In the genomic region with DNA sequence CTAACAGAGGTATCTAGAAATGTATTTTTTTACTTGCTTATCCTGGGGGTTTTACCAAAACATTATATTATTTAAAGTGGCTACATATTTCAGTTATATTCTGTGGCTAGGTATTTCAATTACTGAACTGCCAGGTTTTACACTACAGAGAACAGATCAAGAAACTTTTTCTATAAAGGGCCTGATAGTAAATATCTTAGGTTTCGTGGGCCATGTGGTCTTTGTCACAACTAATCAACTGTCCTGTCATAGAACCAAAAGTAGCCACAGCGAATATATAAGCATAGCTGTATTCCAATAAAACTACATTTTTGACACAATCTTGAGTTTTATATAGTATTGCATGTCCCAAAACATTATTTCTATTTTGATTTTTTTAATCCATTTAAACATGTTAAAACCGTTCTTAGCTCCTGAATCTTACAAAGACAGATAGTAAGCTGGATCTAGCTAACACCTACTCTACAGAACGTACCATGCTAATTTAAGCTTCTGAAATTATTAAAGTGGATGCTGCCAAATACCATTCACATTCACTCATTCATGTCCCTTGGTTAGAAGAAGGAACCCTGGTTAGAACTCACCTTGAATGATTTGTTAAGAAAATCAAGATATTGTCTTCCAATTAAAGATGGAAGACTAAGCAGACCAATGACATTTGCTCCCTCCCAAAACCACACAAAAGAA, we compare ENCODE assay signal across 23 cellular contexts.
"Had no signal": no experiment of that assay in that cellular context is flagged by ENCODE, and none has a peak within 500 bp of the region (broad histone marks: within the 10 kb centered on the region; RNA-seq: fewer than 3 reads in every experiment).

No MANE protein-coding gene starts in this region.

- H3K4me3 ChIP-seq: colonic mucosa, esophagus squamous epithelium, gastrocnemius medialis, hepatocyte, left lung, lower lobe of right lung, mucosa of descending colon had no signal

- H3K9me3 ChIP-seq: colonic mucosa, gastrocnemius medialis, lower lobe of right lung, mucosa of descending colon had no signal

- H3K27me3 ChIP-seq: colonic mucosa, gastrocnemius medialis, hepatocyte, left lung had no signal

- H3K4me1 Mint-ChIP-seq: endodermal cell had no signal

- H3K36me3 Mint-ChIP-seq: mesothelial cell of epicardium had no signal

- H3K27me3 Mint-ChIP-seq: effector memory CD8-positive, alpha-beta T cell; naive B cell had no signal

- H3K27ac Mint-ChIP-seq: dendritic cell treated with granulocyte-macrophage colony-stimulating factor and Interleukin-4, amounts not matched to agents 40 ng/mL and 50 ng/mL, for 4 days; effector memory CD8-positive, alpha-beta T cell; endodermal cell; mesothelial cell of epicardium; naive B cell had no signal

- ATAC-seq: effector memory CD8-positive, alpha-beta T cell; esophagus mucosa; gastrocnemius medialis; left lung; lower lobe of right lung; mucosa of descending colon had no signal

- DNase-seq: colonic mucosa; cortex of kidney; effector CD8-positive, alpha-beta T cell; effector memory CD8-positive, alpha-beta T cell; endodermal cell; erythroblast; esophagus squamous epithelium; foreskin fibroblast; foreskin melanocyte; gastrocnemius medialis; glutamatergic neuron; head of caudate nucleus; left cardiac atrium; left lung; lower lobe of right lung; mesenchymal stem cell; mucosa of descending colon; naive B cell had no signal

- H3K9me3 Mint-ChIP-seq: endodermal cell had no signal

- H3K4me1 ChIP-seq: colonic mucosa, gastrocnemius medialis had no signal

- H3K27ac ChIP-seq: colonic mucosa, epithelial cell of prostate, esophagus squamous epithelium, gastrocnemius medialis, hepatocyte, left lung, lower lobe of right lung had no signal

- H3K4me3 Mint-ChIP-seq: dendritic cell treated with granulocyte-macrophage colony-stimulating factor and Interleukin-4, amounts not matched to agents 40 ng/mL and 50 ng/mL, for 4 days; effector memory CD8-positive, alpha-beta T cell; endodermal cell; mesothelial cell of epicardium; naive B cell had no signal

- H3K36me3 ChIP-seq: colonic mucosa, esophagus squamous epithelium, gastrocnemius medialis, left lung, lower lobe of right lung had no signal
